12 cellular contexts compared by ENCODE assay signal in genomic region chr22:37892566-37893338, GRCh38. TPM values are rescaled to one million over a fixed set of nuclear protein-coding genes. Genes with fewer than 3 reads are reported as not detected.
DNase-seq lines count a peak whose midpoint lies in the region; ATAC-seq and TF ChIP-seq lines count a peak whose summit lies in the region.
"Had no signal": no experiment of that assay in that cellular context is flagged by ENCODE, and none has a peak within 500 bp of the region (broad histone marks: within the 10 kb centered on the region; RNA-seq: fewer than 3 reads in every experiment).

No MANE protein-coding gene starts in this region.

- intact Hi-C loops in CD4-positive, alpha-beta T cell (cut with DNase I, micrococcal nuclease), result no loop called here
- intact Hi-C loops in adrenal gland (cut with DNase I), result no loop called here
- intact Hi-C loops in left cardiac atrium (cut with DNase I), result no loop called here

- peaks cover 31% of the 10 kb centered on the region for H3K36me3 Mint-ChIP-seq in CD4-positive, alpha-beta T cell (ENCODE audit: low read depth)
- H3K36me3 Mint-ChIP-seq in glutamatergic neuron (ENCODE audit: unreplicated experiment), result no peaks in the 10 kb centered on the region

- peak overlapping the region; percentile 2 for H3K4me2 ChIP-seq in parathyroid adenoma (ENCODE audit: low read length)

- H3K4me3 Mint-ChIP-seq in CD4-positive, alpha-beta T cell, result no peak overlapping the region
- no peak overlapping the region for H3K4me3 Mint-ChIP-seq in glutamatergic neuron (ENCODE audit: unreplicated experiment)
- H3K4me3 Mint-ChIP-seq: CD14-positive monocyte had no signal

- no peak for ATAC-seq in CD4-positive, alpha-beta T cell (ENCODE audit: poor library complexity)
- peak; percentile 84 to 85 for ATAC-seq in left cardiac atrium

- no peaks in the 10 kb centered on the region for H3K9me3 ChIP-seq in CD4-positive, alpha-beta T cell (ENCODE audit: control insufficient read depth, low read length)
- H3K9me3 ChIP-seq in adrenal gland (replicated peaks in 1 of 3) (no peaks in the 10 kb centered on the region), parathyroid adenoma (ENCODE audit: control insufficient read depth, low read length) (no peaks in the 10 kb centered on the region)

- peak overlapping the region; percentile 87 for H3K27ac Mint-ChIP-seq in CD4-positive, alpha-beta T cell
- no peak overlapping the region for H3K27ac Mint-ChIP-seq in glutamatergic neuron (ENCODE audit: unreplicated experiment)

- peaks cover 33% of the 10 kb centered on the region for H3K4me1 Mint-ChIP-seq in CD4-positive, alpha-beta T cell (ENCODE audit: low read depth)
- H3K4me1 Mint-ChIP-seq in glutamatergic neuron (ENCODE audit: low read depth, unreplicated experiment), result peaks cover 8% of the 10 kb centered on the region

- peaks cover 0 to 25% of the 10 kb centered on the region in 2 donors for H3K36me3 ChIP-seq in adrenal gland (replicated peaks in 1 of 2)
- no peaks in the 10 kb centered on the region for H3K36me3 ChIP-seq in parathyroid adenoma (ENCODE audit: control insufficient read depth, insufficient read depth, low read length)

- no peak overlapping the region for H2AFZ ChIP-seq in parathyroid adenoma

- H3K9ac ChIP-seq in parathyroid adenoma, result no peak overlapping the region

- no peaks in the 10 kb centered on the region for H3K27me3 Mint-ChIP-seq in CD4-positive, alpha-beta T cell
- H3K27me3 Mint-ChIP-seq in glutamatergic neuron (ENCODE audit: unreplicated experiment), result peaks cover 7% of the 10 kb centered on the region
- H3K27me3 Mint-ChIP-seq: naive B cell had no signal

- H3K9me3 Mint-ChIP-seq in CD4-positive, alpha-beta T cell, result no peaks in the 10 kb centered on the region
- no peaks in the 10 kb centered on the region for H3K9me3 Mint-ChIP-seq in glutamatergic neuron (ENCODE audit: unreplicated experiment)
- H3K9me3 Mint-ChIP-seq: CD14-positive monocyte, naive B cell had no signal

- CTCF ChIA-PET in CD4-positive, alpha-beta T cell (lab: Charles Lee), result interaction anchor here (1.2 kb wide), 1 partner anchor 11 kb away, joined by 3 read pairs; no protein-coding TSS in a partner anchor

- H3K79me2 ChIP-seq in parathyroid adenoma, result no peaks in the 10 kb centered on the region

- no peak for TF ChIP-seq CTCF in CD4-positive, alpha-beta T cell (IDR thresholded peaks at IDR 0.05)
- TF ChIP-seq CTCF in adrenal gland (IDR thresholded peaks at IDR 0.05) (no peak), parathyroid adenoma (IDR thresholded peaks at IDR 0.05) (no peak), glutamatergic neuron (IDR thresholded peaks at IDR 0.05; ENCODE audit: partially characterized antibody, unreplicated experiment) (no peak), GM10266 (IDR thresholded peaks at IDR 0.05; ENCODE audit: control insufficient read depth, insufficient read depth, low read depth, missing control alignments) (no peak)

- H3K4me3 ChIP-seq in adrenal gland, result no peak overlapping the region
- H3K4me3 ChIP-seq in parathyroid adenoma (ENCODE audit: low read depth, low read length), result no peak overlapping the region

- TF ChIP-seq POLR2A in adrenal gland (IDR thresholded peaks at IDR 0.05), result no peak

- WGBS in adrenal gland, 4 donors, result 39 to 72% (median 64%) methylated on average over 5 to 7 of the region's 7 CpGs

- peaks cover 8 to 24% of the 10 kb centered on the region in 2 donors for H3K4me1 ChIP-seq in adrenal gland (replicated peaks in 1 of 2)
- peaks cover 48% of the 10 kb centered on the region for H3K4me1 ChIP-seq in parathyroid adenoma

- no peak overlapping the region for H3K27ac ChIP-seq in CD4-positive, alpha-beta T cell (ENCODE audit: low read depth, low read length)
- H3K27ac ChIP-seq in adrenal gland (no peak overlapping the region), parathyroid adenoma (peak overlapping the region; percentile 98)

- no peak for DNase-seq in CD4-positive, alpha-beta T cell
- DNase-seq in adrenal gland (peak in 4 of 7 donors; percentile 39 to 56 (median 48)), left cardiac atrium (peak; percentile 53), iPS-NIHi11 (ENCODE audit: low spot score) (no peak), glutamatergic neuron (no peak), NCI-H1930 (lab: John Stamatoyannopoulos, UW) (no peak), GM10266 (ENCODE audit: extremely low spot score) (no peak)
- DNase-seq: activated naive CD4-positive, alpha-beta T cell; naive B cell; NK-92 treated with Interleukin-12 subunit alpha and Interleukin-12 subunit beta, amount 100 ng/mL, for 24 hours had no signal

- no peaks in the 10 kb centered on the region for H3K27me3 ChIP-seq in CD4-positive, alpha-beta T cell (ENCODE audit: control insufficient read depth, insufficient read depth, low read length)
- H3K27me3 ChIP-seq in adrenal gland (no peaks in the 10 kb centered on the region), parathyroid adenoma (ENCODE audit: control insufficient read depth, insufficient read depth, low read length) (no peaks in the 10 kb centered on the region)

- POLR2A ChIA-PET in CD4-positive, alpha-beta T cell (lab: Charles Lee), result interaction anchor here (0.7 to 1.0 kb wide), 2 partner anchors 8 to 18 kb away, joined by 3 read pairs; no protein-coding TSS in a partner anchor

RNA-seq across cellular contexts. Expression of gene MICALL1, which starts 13.3 kb away (rescaled TPM):
- 10 to 100 TPM; 16.9 to 20.7 TPM for total RNA-seq in CD4-positive, alpha-beta T cell
- total RNA-seq in adrenal gland, result 10 to 100 TPM; 14.5 to 25.2 (median 17.7) TPM
- 10 to 100 TPM in 1 of 3 donors, 1 to 10 TPM in 2; 5.7 to 14.0 (median 6.6) TPM for polyA plus RNA-seq in adrenal gland
- 10 to 100 TPM; 14.3 to 18.3 TPM for total RNA-seq in left cardiac atrium
- 133 TPM for total RNA-seq in glutamatergic neuron (ENCODE audit: unreplicated experiment)

RNA-seq across cellular contexts. Expression of gene EIF3L, which starts 43.5 kb away (rescaled TPM):
- total RNA-seq in CD4-positive, alpha-beta T cell, result 100 to 1,000 TPM; 525 to 541 TPM
- total RNA-seq in adrenal gland, result 100 to 1,000 TPM; 188 to 474 (median 396) TPM
- 100 to 1,000 TPM; 210 to 425 (median 291) TPM for polyA plus RNA-seq in adrenal gland
- 100 to 1,000 TPM; 282 to 298 TPM for total RNA-seq in left cardiac atrium
- 526 TPM for total RNA-seq in glutamatergic neuron (ENCODE audit: unreplicated experiment)

RNA-seq across cellular contexts. Expression of gene ANKRD54, which starts 48.6 kb away (rescaled TPM):
- 10 to 100 TPM; 18.3 to 20.6 TPM for total RNA-seq in CD4-positive, alpha-beta T cell
- 100 to 1,000 TPM in 1 of 8 donors, 10 to 100 TPM in 7; 24.0 to 114 (median 42.2) TPM for total RNA-seq in adrenal gland
- 10 to 100 TPM; 32.9 to 44.1 (median 40.6) TPM for polyA plus RNA-seq in adrenal gland
- 10 to 100 TPM in 1 of 2 donors, 1 to 10 TPM in 1; 9.9 to 12.8 TPM for total RNA-seq in left cardiac atrium
- total RNA-seq in glutamatergic neuron (ENCODE audit: unreplicated experiment), result 26.7 TPM

Comparison
In these comparisons a context has a peak if more than half of its experiments do, and no peak if none do; other contexts are left out.
1. DNase-seq: peak in adrenal gland (4 of 7) and left cardiac atrium (single experiment); none in CD4-positive, alpha-beta T cell (0 of 10), iPS-NIHi11 (single experiment), glutamatergic neuron (single experiment), NCI-H1930 (0 of 2) and GM10266 (single experiment).